ENCODE assay signal across 1 cellular context in genomic region chr19:2013683-2013961, GRCh38.
TF ChIP-seq lines count a peak whose summit lies in the region.

No MANE protein-coding gene starts in this region.

TF ChIP-seq in HEK293, 187 proteins besides CTCF, POLR2A, EP300 and RAD21 (continued from another document):
- TF ChIP-seq ZNF518A (tag by site-specific recombination; conservative IDR thresholded peaks at IDR 0.05; ENCODE audit: low read depth), result no peak
- TF ChIP-seq ZNF274 (IDR thresholded peaks at IDR 0.05; ENCODE audit: low read length), result no peak
- TF ChIP-seq ZNF274 (tag by site-specific recombination; IDR thresholded peaks at IDR 0.05; ENCODE audit: borderline replicate concordance), result no peak
- TF ChIP-seq ZNF132 (tag by site-specific recombination; IDR thresholded peaks at IDR 0.05; ENCODE audit: borderline replicate concordance), result no peak
- no peak for TF ChIP-seq ZNF311 (tag by site-specific recombination; IDR thresholded peaks at IDR 0.05; ENCODE audit: borderline replicate concordance)
- TF ChIP-seq ZNF596 (tag by site-specific recombination; IDR thresholded peaks at IDR 0.05), result no peak
- TF ChIP-seq ZNF2 (tag by site-specific recombination; IDR thresholded peaks at IDR 0.05), result no peak
